ENCODE assay signal across 8 cellular contexts in genomic region chr14:92514844-92515509, GRCh38. TPM values are rescaled to one million over a fixed set of nuclear protein-coding genes. Genes with fewer than 3 reads are reported as not detected.
DNase-seq lines count a peak whose midpoint lies in the region; TF ChIP-seq lines count a peak whose summit lies in the region.

No MANE protein-coding gene starts in this region.

- TF ChIP-seq CTCF in esophagus squamous epithelium (IDR thresholded peaks at IDR 0.05) (no peak), ovary (IDR thresholded peaks at IDR 0.05) (no peak)

- TF ChIP-seq POLR2A in esophagus squamous epithelium (IDR thresholded peaks at IDR 0.05) (no peak), ovary (IDR thresholded peaks at IDR 0.05) (no peak)

- intact Hi-C loops in esophagus squamous epithelium (cut with DNase I) (no loop called here), ovary (cut with DNase I) (no loop called here)

- H3K36me3 ChIP-seq in MG63 = no peaks in the 10 kb centered on the region
- no peaks in the 10 kb centered on the region for H3K36me3 ChIP-seq in esophagus squamous epithelium
- H3K36me3 ChIP-seq in ovary = no peaks in the 10 kb centered on the region

- TF ChIP-seq EP300 in ovary (IDR thresholded peaks at IDR 0.05) = no peak

- H3K4me3 ChIP-seq in MG63 (peak overlapping the region; percentile 65), esophagus squamous epithelium (peak overlapping the region; percentile 61 to 85 (median 80)), ovary (peak overlapping the region; percentile 55)

- H3K27ac ChIP-seq in esophagus squamous epithelium (peak overlapping the region in 3 of 4 donors; percentile 84 to 91 (median 89)), ovary (peak overlapping the region; percentile 29 to 76)

- peak; percentile 38 for DNase-seq in CD1c-positive myeloid dendritic cell (ENCODE audit: extremely low spot score)
- DNase-seq in MG63 = no peak
- DNase-seq in esophagus squamous epithelium (lab: John Stamatoyannopoulos, UW) = no peak
- peak in 1 of 5 donors; percentile 37 for DNase-seq in ovary
- DNase-seq in NCI-H187 treated with DMSO at 0.1 percent for 48 hours (lab: John Stamatoyannopoulos, UW) = no peak
- no peak for DNase-seq in NCI-H2029 treated with DMSO at 0.1 percent for 48 hours (lab: John Stamatoyannopoulos, UW)
- DNase-seq in NCI-H2081 (lab: John Stamatoyannopoulos, UW) = no peak
- no peak for DNase-seq in ACHN

- H3K9me3 ChIP-seq in MG63 = no peaks in the 10 kb centered on the region
- H3K9me3 ChIP-seq in esophagus squamous epithelium = no peaks in the 10 kb centered on the region
- H3K9me3 ChIP-seq in ovary = no peaks in the 10 kb centered on the region

- no peaks in the 10 kb centered on the region for H3K27me3 ChIP-seq in MG63
- H3K27me3 ChIP-seq in esophagus squamous epithelium = peaks cover 0 to 10% (median 0%) of the 10 kb centered on the region in 4 donors
- no peaks in the 10 kb centered on the region for H3K27me3 ChIP-seq in ovary

- WGBS in esophagus squamous epithelium, 2 donors = 70% methylated on average over 9 to 10 of the region's 15 CpGs
- 67 to 78% (median 75%) methylated on average over 15 of the region's 15 CpGs for WGBS in ovary, 3 donors

- H3K4me1 ChIP-seq in esophagus squamous epithelium (peaks cover 0 to 83% (median 19%) of the 10 kb centered on the region in 3 donors), ovary (ENCODE audit: insufficient read depth) (peaks cover 7% of the 10 kb centered on the region)

- in situ Hi-C loops in ACHN (cut with HindIII; ENCODE audit: low pct_ligation_motif_present, low pct_unique_long_range_greater_than_20kb, low sequenced_read_pairs) = no loop called here

RNA-seq across cellular contexts. Expression of gene RIN3, which starts 1.4 kb away (rescaled TPM):
- total RNA-seq in MG63 (2014; rRNA removed; shearing (Covaris generic); ENCODE audit: low replicate concordance) = 1.4 and 2.2 TPM in 2 replicates
- total RNA-seq in esophagus squamous epithelium (1 to 10 TPM; 1.9 to 9.7 (median 4.4) TPM), ovary (10 to 100 TPM in 5 of 7 donors, 1 to 10 TPM in 2; 6.2 to 27.9 (median 17.0) TPM)
- polyA plus RNA-seq in ovary = 1 to 10 TPM; 3.8 to 8.1 TPM
